8 cellular contexts compared by ENCODE assay signal in genomic region chr14:60327447-60328331, GRCh38.
DNase-seq lines count a peak whose midpoint lies in the region; ATAC-seq, FAIRE-seq and TF ChIP-seq lines count a peak whose summit lies in the region.

No MANE protein-coding gene starts in this region.

- 3% methylated on average over 58 of the region's 58 CpGs for WGBS in GM12878 (ENCODE audit: insufficient coverage, insufficient replicate concordance, low lambda C conversion rate, missing lambda C conversion rate)

- no peaks in the 10 kb centered on the region for H3K79me2 ChIP-seq in GM12878 (ENCODE audit: control insufficient read depth, insufficient read depth, low read length)

- intact Hi-C loops in GM12878 (cut with micrococcal nuclease; ENCODE audit: unreplicated experiment) = loop anchor here (5.0 to 10.0 kb wide), 2 partner anchors 140 to 233 kb away; partner anchors contain the start of gene PCNX4

- in situ Hi-C loops in GM12878 (cut with MboI) = no loop called here

- peaks cover 9% of the 10 kb centered on the region for H3K4me1 ChIP-seq in GM12878 (ENCODE audit: control insufficient read depth, insufficient read depth, low read length)

- peak; percentile 3 to 33 (median 31); a peak in 3 of 6 replicates for TF ChIP-seq CTCF in GM12878 (IDR thresholded peaks at IDR 0.05 in 2 of 3, conservative IDR thresholded peaks at IDR 0.05 in 1 of 3; ENCODE audit: control insufficient read depth in 2 of 3, extremely low read depth in 1 of 3, insufficient read depth in 1 of 3, low read depth in 3 of 3, low read length in 3 of 3)

- FAIRE-seq in GM12878 (lab: Jason Lieb, UNC) (peak; percentile 41), H54 (lab: Jason Lieb, UNC) (no peak)

- no peaks in the 10 kb centered on the region for H3K27me3 ChIP-seq in GM12878 (replicated peaks in 1 of 2; ENCODE audit: control insufficient read depth in 2 of 2, insufficient read depth in 2 of 2, low read length in 1 of 2)

- H3K9me3 ChIP-seq in GM12878 (replicated peaks; ENCODE audit: control insufficient read depth, insufficient read depth, low read length) = no peaks in the 10 kb centered on the region

- DNase-seq in COR-L47 (lab: John Stamatoyannopoulos, UW) (peak; percentile 62), SHP77 treated with DMSO at 0.1 percent for 48 hours (lab: John Stamatoyannopoulos, UW) (peak; percentile 55), GM12878 (ENCODE audit: low read depth, low spot score) (peak; percentile 47), kidney tubule cell (ENCODE audit: low spot score) (peak; percentile 39), H54 (ENCODE audit: insufficient read length, low spot score) (no peak)
- DNase-seq in stimulated activated CD4-positive, alpha-beta T cell treated with anti-CD3 and anti-CD28 coated beads, Interleukin-4, amount 100 ng/mL, for 48 hours (ENCODE audit: low read depth in 2 of 2) = peak; percentile 15 to 20

- TSS peak; percentile 86 for BruUV-seq in GM12878 (replicated peaks; lab: Mats Ljungman, UMichigan)

- H3K36me3 ChIP-seq in GM12878 (ENCODE audit: control insufficient read depth in 2 of 2, insufficient read depth in 2 of 2, low read length in 1 of 2) = no peaks in the 10 kb centered on the region

- H3K4me3 ChIP-seq in GM12878 = peak overlapping the region; percentile 76

- CTCF ChIA-PET in GM12878 (lab: Yijun Ruan, JAX) = interaction anchor here (0.6 to 9.9 kb wide), 27 partner anchors 13 to 991 kb away, joined by 3 to 231 read pairs (median 4); partner anchors contain the start of gene PPM1A

- H3K27ac ChIP-seq in GM12878 (ENCODE audit: control insufficient read depth, insufficient read depth) = peak overlapping the region; percentile 69

- RAD21 ChIA-PET in GM12878 (lab: Charles Lee; ENCODE audit: unreplicated experiment) = interaction anchor here (0.8 to 7.6 kb wide), 24 partner anchors 11 to 363 kb away, joined by 3 to 72 read pairs (median 4); partner anchors contain the start of genes DHRS7 and PPM1A

- no peak for TF ChIP-seq RAD21 in GM12878 (IDR thresholded peaks at IDR 0.05; ENCODE audit: insufficient read depth, low read depth, low read length)

- SMC1A ChIA-PET in GM12878 (lab: Charles Lee; ENCODE audit: uncharacterized antibody, unreplicated experiment) = interaction anchor here (0.6 to 7.8 kb wide), 28 partner anchors 12 to 783 kb away, joined by 3 to 151 read pairs (median 3); partner anchors contain the start of genes DHRS7 and PPM1A

- peak; percentile 82 for TF ChIP-seq POLR2A in GM12878 (IDR thresholded peaks at IDR 0.05; ENCODE audit: low read depth, low read length)
- no peak for TF ChIP-seq POLR2A in H54 (IDR thresholded peaks at IDR 0.05; ENCODE audit: low read depth, low read length)

- peak overlapping the region; percentile 74 for H3K9ac ChIP-seq in GM12878 (ENCODE audit: control insufficient read depth, insufficient read depth, low read length)

- peak overlapping the region; percentile 97 for H3K4me2 ChIP-seq in GM12878 (ENCODE audit: control insufficient read depth, insufficient read depth)

- H4K20me1 ChIP-seq in GM12878 (ENCODE audit: control insufficient read depth, insufficient read depth) = no peaks in the 10 kb centered on the region

- TF ChIP-seq EP300 in GM12878 (IDR thresholded peaks at IDR 0.05; ENCODE audit: borderline replicate concordance in 1 of 2, control insufficient read depth in 1 of 2, low read depth in 2 of 2, low read length in 2 of 2) = no peak; a peak in 2 of 4 replicates

- ATAC-seq in GM19328 (IDR thresholded peaks at IDR 0.05; ENCODE audit: unreplicated experiment) (peak; percentile 62), HG03457 (IDR thresholded peaks at IDR 0.05; ENCODE audit: unreplicated experiment) (peak; percentile 47), GM12878 (peak; percentile 80)

- peak overlapping the region; percentile 98 for H2AFZ ChIP-seq in GM12878 (ENCODE audit: control insufficient read depth, low read depth, low read length)

- POLR2A ChIA-PET in GM12878 (lab: Charles Lee) = interaction anchor here (0.8 to 2.3 kb wide), 10 partner anchors 73 to 139 kb away, joined by 3 to 7 read pairs (median 4); partner anchors contain the start of gene PPM1A

TF ChIP-seq in GM12878, 131 proteins besides CTCF, POLR2A, EP300 and RAD21 (continues in another document):
- TF ChIP-seq ZNF24 (IDR thresholded peaks at IDR 0.05) (no peak), MEF2B (IDR thresholded peaks at IDR 0.05; ENCODE audit: partially characterized antibody, poor library complexity, severe bottlenecking) (peak; percentile 23), STAT1 (conservative IDR thresholded peaks at IDR 0.05) (no peak), NBN (IDR thresholded peaks at IDR 0.05) (peak; percentile 54; the same call in 1 of the 2 replicates), EED (IDR thresholded peaks at IDR 0.05; ENCODE audit: low read depth) (peak; percentile 46), CBX5 (IDR thresholded peaks at IDR 0.05; ENCODE audit: low read depth) (no peak), TCF12 (IDR thresholded peaks at IDR 0.05; ENCODE audit: low read depth, low read length) (0 out of 2 replicates have a peak, but pooled peaks have one; percentile 8), ATF7 (IDR thresholded peaks at IDR 0.05; ENCODE audit: low read depth) (peak; percentile 73), RELB (IDR thresholded peaks at IDR 0.05; ENCODE audit: low read depth) (peak; percentile 70), MAX (IDR thresholded peaks at IDR 0.05; ENCODE audit: low read depth, low read length) (no peak; the same call in 1 of the 2 replicates), MXI1 (IDR thresholded peaks at IDR 0.05; ENCODE audit: low read depth, low read length) (peak; percentile 72; the same call in 1 of the 2 replicates), TCF3 (IDR thresholded peaks at IDR 0.05; ENCODE audit: borderline replicate concordance, insufficient read depth, low read depth, low read length) (peak; percentile 53; the same call in 1 of the 2 replicates), POU2F2 (IDR thresholded peaks at IDR 0.05; ENCODE audit: borderline replicate concordance, low read depth, low read length) (0 out of 3 replicates have a peak, but pooled peaks have one; percentile 50), MTA3 (IDR thresholded peaks at IDR 0.05; ENCODE audit: borderline replicate concordance, low read length) (no peak), MTA2 (IDR thresholded peaks at IDR 0.05; ENCODE audit: low read depth) (peak; percentile 66; the same call in 1 of the 2 replicates), HCFC1 (IDR thresholded peaks at IDR 0.05; ENCODE audit: low read length) (peak; percentile 27; the same call in 1 of the 2 replicates), PAX5 (IDR thresholded peaks at IDR 0.05; ENCODE audit: borderline replicate concordance, low read depth, low read length) (peak; percentile 91), ZNF384 (IDR thresholded peaks at IDR 0.05; ENCODE audit: borderline replicate concordance, low read depth, low read length) (0 out of 2 replicates have a peak, but pooled peaks have one; percentile 11)
- TF ChIP-seq, protein P1, sequence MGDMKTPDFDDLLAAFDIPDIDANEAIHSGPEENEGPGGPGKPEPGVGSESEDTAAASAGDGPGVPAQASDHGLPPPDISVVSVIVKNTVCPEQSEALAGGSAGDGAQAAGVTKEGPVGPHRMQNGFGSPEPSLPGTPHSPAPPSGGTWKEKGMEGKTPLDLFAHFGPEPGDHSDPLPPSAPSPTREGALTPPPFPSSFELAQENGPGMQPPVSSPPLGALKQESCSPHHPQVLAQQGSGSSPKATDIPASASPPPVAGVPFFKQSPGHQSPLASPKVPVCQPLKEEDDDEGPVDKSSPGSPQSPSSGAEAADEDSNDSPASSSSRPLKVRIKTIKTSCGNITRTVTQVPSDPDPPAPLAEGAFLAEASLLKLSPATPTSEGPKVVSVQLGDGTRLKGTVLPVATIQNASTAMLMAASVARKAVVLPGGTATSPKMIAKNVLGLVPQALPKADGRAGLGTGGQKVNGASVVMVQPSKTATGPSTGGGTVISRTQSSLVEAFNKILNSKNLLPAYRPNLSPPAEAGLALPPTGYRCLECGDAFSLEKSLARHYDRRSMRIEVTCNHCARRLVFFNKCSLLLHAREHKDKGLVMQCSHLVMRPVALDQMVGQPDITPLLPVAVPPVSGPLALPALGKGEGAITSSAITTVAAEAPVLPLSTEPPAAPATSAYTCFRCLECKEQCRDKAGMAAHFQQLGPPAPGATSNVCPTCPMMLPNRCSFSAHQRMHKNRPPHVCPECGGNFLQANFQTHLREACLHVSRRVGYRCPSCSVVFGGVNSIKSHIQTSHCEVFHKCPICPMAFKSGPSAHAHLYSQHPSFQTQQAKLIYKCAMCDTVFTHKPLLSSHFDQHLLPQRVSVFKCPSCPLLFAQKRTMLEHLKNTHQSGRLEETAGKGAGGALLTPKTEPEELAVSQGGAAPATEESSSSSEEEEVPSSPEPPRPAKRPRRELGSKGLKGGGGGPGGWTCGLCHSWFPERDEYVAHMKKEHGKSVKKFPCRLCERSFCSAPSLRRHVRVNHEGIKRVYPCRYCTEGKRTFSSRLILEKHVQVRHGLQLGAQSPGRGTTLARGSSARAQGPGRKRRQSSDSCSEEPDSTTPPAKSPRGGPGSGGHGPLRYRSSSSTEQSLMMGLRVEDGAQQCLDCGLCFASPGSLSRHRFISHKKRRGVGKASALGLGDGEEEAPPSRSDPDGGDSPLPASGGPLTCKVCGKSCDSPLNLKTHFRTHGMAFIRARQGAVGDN (IDR thresholded peaks at IDR 0.05) = peak; percentile 74
